8 cellular contexts compared by ENCODE assay signal in genomic region chrX:102899940-102900916, GRCh38. TPM values are rescaled to one million over a fixed set of nuclear protein-coding genes. Genes with fewer than 3 reads are reported as not detected.
DNase-seq lines count a peak whose midpoint lies in the region; ATAC-seq and TF ChIP-seq lines count a peak whose summit lies in the region.

No MANE protein-coding gene starts in this region.

- no peak overlapping the region for H2BK5ac ChIP-seq in mesenchymal stem cell (ENCODE audit: low read depth, low read length, poor library complexity, severe bottlenecking)

- ATAC-seq in GM18870 (IDR thresholded peaks at IDR 0.05; ENCODE audit: unreplicated experiment) (peak; percentile 88), HG03103 (IDR thresholded peaks at IDR 0.05; ENCODE audit: low read depth, unreplicated experiment) (peak; percentile 84)

- H3K9ac ChIP-seq in mesenchymal stem cell (ENCODE audit: low read length): no peak overlapping the region

- no peak overlapping the region for H3K4ac ChIP-seq in mesenchymal stem cell (ENCODE audit: low read depth in 1 of 2, low read length in 2 of 2)

- H2BK15ac ChIP-seq in mesenchymal stem cell (ENCODE audit: low read depth, poor library complexity, severe bottlenecking): no peak overlapping the region

- H4K91ac ChIP-seq in mesenchymal stem cell (ENCODE audit: low read length): no peak overlapping the region

- H3K36me3 ChIP-seq in BE2C: no peaks in the 10 kb centered on the region
- H3K36me3 ChIP-seq in mesenchymal stem cell (ENCODE audit: control insufficient read depth in 1 of 2, insufficient read depth in 2 of 2, low read depth in 1 of 2, low read length in 2 of 2): peaks cover 0 to 26% of the 10 kb centered on the region in 2 experiments

- H4K8ac ChIP-seq in mesenchymal stem cell (ENCODE audit: low read length): no peak overlapping the region

- no peak overlapping the region for H2AFZ ChIP-seq in mesenchymal stem cell (ENCODE audit: low read depth, low read length)

- H2AK5ac ChIP-seq in mesenchymal stem cell (ENCODE audit: low read length, severe bottlenecking): no peak overlapping the region

- H3K18ac ChIP-seq in mesenchymal stem cell (ENCODE audit: low read depth in 1 of 2, low read length in 2 of 2): no peak overlapping the region

- no peaks in the 10 kb centered on the region for H3K27me3 ChIP-seq in BE2C
- peaks cover 0 to 16% of the 10 kb centered on the region in 2 experiments for H3K27me3 ChIP-seq in mesenchymal stem cell (ENCODE audit: control insufficient read depth in 1 of 2, insufficient read depth in 1 of 2, low read length in 2 of 2)

- no peak overlapping the region for H3K27ac ChIP-seq in mesenchymal stem cell (ENCODE audit: low read length, poor library complexity, severe bottlenecking)

- WGBS in mesenchymal stem cell: 39% methylated on average over 8 of the region's 15 CpGs

- H3K79me1 ChIP-seq in mesenchymal stem cell (replicated peaks; ENCODE audit: low read length, poor library complexity, severe bottlenecking): no peaks in the 10 kb centered on the region

- no peak overlapping the region for H2BK12ac ChIP-seq in mesenchymal stem cell (ENCODE audit: low read length in 2 of 2)

- peak; percentile 65 for TF ChIP-seq CTCF in BE2C (IDR thresholded peaks at IDR 0.05; ENCODE audit: low read depth, low read length)

- no peak overlapping the region for H2BK120ac ChIP-seq in mesenchymal stem cell (ENCODE audit: low read depth, low read length)

- no peaks in the 10 kb centered on the region for H3K9me3 ChIP-seq in BE2C
- H3K9me3 ChIP-seq in mesenchymal stem cell (ENCODE audit: control insufficient read depth, low read length): no peaks in the 10 kb centered on the region

- H3K4me3 ChIP-seq in BE2C (ENCODE audit: low read depth, low read length) (no peak overlapping the region), mesenchymal stem cell (ENCODE audit: insufficient read depth in 1 of 2, low read depth in 1 of 2, low read length in 2 of 2) (no peak overlapping the region)

- H3K4me1 ChIP-seq in BE2C (no peaks in the 10 kb centered on the region), mesenchymal stem cell (ENCODE audit: control insufficient read depth, insufficient read depth, low read depth, low read length) (peaks cover 2% of the 10 kb centered on the region)

- H3K4me2 ChIP-seq in mesenchymal stem cell (ENCODE audit: low read length, poor library complexity, severe bottlenecking): no peak overlapping the region

- peak; percentile 56 for DNase-seq in BE2C
- peak; percentile 43 for DNase-seq in NCI-H345 (lab: John Stamatoyannopoulos, UW)
- DNase-seq in activated CD4-positive, alpha-beta T cell treated with anti-CD3 and anti-CD28 coated beads for 48 hours: peak; percentile 80
- DNase-seq in dedifferentiated amniotic fluid mesenchymal stem cell (ENCODE audit: extremely low spot score): peak; percentile 54
- peak; percentile 76 for DNase-seq in mesenchymal stem cell
- DNase-seq in stimulated activated CD8-positive, alpha-beta memory T cell treated with anti-CD3 and anti-CD28 coated beads, Interleukin-2, amount 100 ng/mL, for 1 hour (ENCODE audit: low read depth in 2 of 2): peak; percentile 34 to 41

- no peak overlapping the region for H3K23ac ChIP-seq in mesenchymal stem cell (ENCODE audit: low read length in 2 of 2)

- no peak overlapping the region for H3K14ac ChIP-seq in mesenchymal stem cell (ENCODE audit: low read length in 2 of 2)

RNA-seq across cellular contexts. Expression of gene RAB40AL, which starts 36.8 kb away (rescaled TPM):
- 0.56 TPM for polyA plus RNA-seq in BE2C (2012; ENCODE audit: insufficient read depth, insufficient read length, low read depth)
- polyA plus RNA-seq in mesenchymal stem cell (2013, experiment 1 of 2): 0.06 TPM
- not detected for polyA plus RNA-seq in mesenchymal stem cell (2013, experiment 2 of 2)
